In the genomic region with DNA sequence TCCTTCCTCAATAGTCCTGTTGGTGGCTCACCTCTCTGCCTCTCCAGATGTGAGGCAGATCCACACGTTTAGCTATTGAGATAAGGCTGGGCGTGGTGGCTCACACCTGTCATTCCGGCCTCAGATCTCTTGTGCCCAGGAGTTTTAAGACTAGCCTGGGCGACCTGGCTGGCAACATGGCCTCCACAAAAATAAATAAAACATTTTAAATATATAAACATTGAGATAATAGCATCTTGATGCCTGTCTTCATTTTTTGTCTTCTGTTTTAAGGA, we compare ENCODE assay signal across 8 cellular contexts. TPM values are rescaled to one million over a fixed set of nuclear protein-coding genes. Genes with fewer than 3 reads are reported as not detected.
DNase-seq lines count a peak whose midpoint lies in the region; ATAC-seq and TF ChIP-seq lines count a peak whose summit lies in the region.

No MANE protein-coding gene starts in this region.

- no peak for ATAC-seq in HG02678 (IDR thresholded peaks at IDR 0.05; ENCODE audit: unreplicated experiment)
- no peak for ATAC-seq in GM19467 (IDR thresholded peaks at IDR 0.05; ENCODE audit: unreplicated experiment)

- peaks cover 4% of the 10 kb centered on the region for H3K36me3 Mint-ChIP-seq in brain

- H3K36me3 ChIP-seq in HUES48 (ENCODE audit: control insufficient read depth, insufficient read depth, low read length), result peaks cover 16% of the 10 kb centered on the region
- peaks cover 0 to 16% of the 10 kb centered on the region in 2 donors for H3K36me3 ChIP-seq in muscle layer of duodenum (ENCODE audit: control insufficient read depth in 1 of 2, insufficient read depth in 2 of 2, low read length in 2 of 2)

- H3K4me1 ChIP-seq in HUES48 (ENCODE audit: control insufficient read depth, insufficient read depth, low read length) (peaks cover 10% of the 10 kb centered on the region), muscle layer of duodenum (ENCODE audit: control insufficient read depth in 1 of 2, insufficient read depth in 2 of 2, low read length in 2 of 2) (peaks cover 6 to 26% of the 10 kb centered on the region in 2 donors)

- H3K27me3 Mint-ChIP-seq in brain, result peaks cover 12% of the 10 kb centered on the region

- peak overlapping the region; percentile 68 for H3K4me3 ChIP-seq in AG10803 (ENCODE audit: low read length)
- peak overlapping the region; percentile 77; the same call in 1 of the 2 replicates for H3K4me3 ChIP-seq in HUES48 (ENCODE audit: low read depth, low read length)
- H3K4me3 ChIP-seq in muscle layer of duodenum (ENCODE audit: low read depth in 1 of 2, low read length in 2 of 2), result peak overlapping the region in 1 of 2 donors; percentile 39

- TF ChIP-seq CTCF in AG10803 (conservative IDR thresholded peaks at IDR 0.05; ENCODE audit: low read length), result no peak
- no peak for TF ChIP-seq CTCF in brain (conservative IDR thresholded peaks at IDR 0.05)

- H3K9me3 ChIP-seq in HUES48 (ENCODE audit: control insufficient read depth, insufficient read depth, low read length) (no peaks in the 10 kb centered on the region), muscle layer of duodenum (ENCODE audit: control insufficient read depth in 1 of 2, low read length in 2 of 2) (no peaks in the 10 kb centered on the region)

- H3K27me3 ChIP-seq in HUES48 (ENCODE audit: control insufficient read depth, insufficient read depth, low read length), result no peaks in the 10 kb centered on the region
- no peaks in the 10 kb centered on the region for H3K27me3 ChIP-seq in muscle layer of duodenum (ENCODE audit: low read depth, low read length)

- H3K9me3 Mint-ChIP-seq in brain, result peaks cover 0 to 3% (median 0%) of the 10 kb centered on the region in 5 experiments

- H3K4me3 Mint-ChIP-seq in brain, result peak overlapping the region; percentile 75 to 84 (median 77)

- H3K27ac ChIP-seq in HUES48 (ENCODE audit: low read depth, low read length), result no peak overlapping the region
- H3K27ac ChIP-seq in muscle layer of duodenum (ENCODE audit: low read length), result peak overlapping the region; percentile 51

- peak overlapping the region in 4 of 5 experiments; percentile 24 to 85 (median 55) for H3K27ac Mint-ChIP-seq in brain

- H3K9ac ChIP-seq in HUES48 (ENCODE audit: low read depth, low read length), result no peak overlapping the region

- peaks cover 17% of the 10 kb centered on the region for H3K4me1 Mint-ChIP-seq in brain

- DNase-seq in AG10803 (ENCODE audit: low read depth) (no peak), RKO (ENCODE audit: low spot score) (no peak)
- no peak for DNase-seq in stimulated activated naive CD4-positive, alpha-beta T cell treated with Interleukin-2 at 50 U/mL for 16 hours (lab: John Stamatoyannopoulos, UW)

RNA-seq across cellular contexts. Expression of gene TMEM250, which starts 1.4 kb away (rescaled TPM):
- 36.6 TPM for polyA plus RNA-seq in brain (ENCODE audit: insufficient read depth, low read depth, low replicate concordance)

RNA-seq across cellular contexts. Expression of gene NACC2, which starts 25.0 kb away (rescaled TPM):
- polyA plus RNA-seq in brain (ENCODE audit: insufficient read depth, low read depth, low replicate concordance), result 20.6 TPM
